2 cellular contexts compared by ENCODE assay signal in genomic region chr7:43534110-43534509, GRCh38.
TF ChIP-seq lines count a peak whose summit lies in the region.

No MANE protein-coding gene starts in this region.

TF ChIP-seq in SK-N-SH, 30 proteins besides CTCF, POLR2A, EP300 and RAD21:
- TF ChIP-seq EZH2phosphoT487 (IDR thresholded peaks at IDR 0.05; ENCODE audit: borderline replicate concordance, low read depth), result no peak
- 0 out of 2 replicates have a peak, but pooled peaks have one; percentile 6 for TF ChIP-seq NFIC (IDR thresholded peaks at IDR 0.05; ENCODE audit: borderline replicate concordance)
- no peak for TF ChIP-seq MAX (IDR thresholded peaks at IDR 0.05; ENCODE audit: low read depth)
TF ChIP-seq in SK-N-SH: peak in this region for 1.

TF ChIP-seq in SK-N-SH treated with all-trans-retinoic acid at 6 μM for 48 hours, 23 proteins besides CTCF, POLR2A, EP300 and RAD21:
- TF ChIP-seq PPARA (CRISPR knock-in tag; IDR thresholded peaks at IDR 0.05; ENCODE audit: borderline replicate concordance) (no peak), ESRRG (CRISPR knock-in tag; IDR thresholded peaks at IDR 0.05) (no peak), OSR1 (CRISPR knock-in tag; IDR thresholded peaks at IDR 0.05) (no peak), TOX (CRISPR knock-in tag; IDR thresholded peaks at IDR 0.05; ENCODE audit: borderline replicate concordance) (no peak), ZC3H10 (CRISPR knock-in tag; IDR thresholded peaks at IDR 0.05) (no peak), ZFP3 (CRISPR knock-in tag; IDR thresholded peaks at IDR 0.05) (no peak), BACH2 (CRISPR knock-in tag; IDR thresholded peaks at IDR 0.05; ENCODE audit: borderline replicate concordance) (no peak), CSRNP3 (CRISPR knock-in tag; IDR thresholded peaks at IDR 0.05) (no peak), CSDC2 (CRISPR knock-in tag; IDR thresholded peaks at IDR 0.05) (no peak), POU6F1 (CRISPR knock-in tag; IDR thresholded peaks at IDR 0.05; ENCODE audit: borderline replicate concordance, low read depth) (no peak), TCF4 (CRISPR knock-in tag; IDR thresholded peaks at IDR 0.05; ENCODE audit: borderline replicate concordance) (no peak), CREB5 (CRISPR knock-in tag; IDR thresholded peaks at IDR 0.05; ENCODE audit: low read depth) (no peak), ISL1 (CRISPR knock-in tag; IDR thresholded peaks at IDR 0.05) (no peak), ZNF565 (CRISPR knock-in tag; conservative IDR thresholded peaks at IDR 0.05; ENCODE audit: low read depth) (no peak), ZNF8 (CRISPR knock-in tag; IDR thresholded peaks at IDR 0.05) (no peak), ZFP30 (CRISPR knock-in tag; IDR thresholded peaks at IDR 0.05) (no peak), GLIS3 (CRISPR knock-in tag; IDR thresholded peaks at IDR 0.05) (no peak)
